Comparison of ENCODE assay signal across 20 cellular contexts in the genomic region with DNA sequence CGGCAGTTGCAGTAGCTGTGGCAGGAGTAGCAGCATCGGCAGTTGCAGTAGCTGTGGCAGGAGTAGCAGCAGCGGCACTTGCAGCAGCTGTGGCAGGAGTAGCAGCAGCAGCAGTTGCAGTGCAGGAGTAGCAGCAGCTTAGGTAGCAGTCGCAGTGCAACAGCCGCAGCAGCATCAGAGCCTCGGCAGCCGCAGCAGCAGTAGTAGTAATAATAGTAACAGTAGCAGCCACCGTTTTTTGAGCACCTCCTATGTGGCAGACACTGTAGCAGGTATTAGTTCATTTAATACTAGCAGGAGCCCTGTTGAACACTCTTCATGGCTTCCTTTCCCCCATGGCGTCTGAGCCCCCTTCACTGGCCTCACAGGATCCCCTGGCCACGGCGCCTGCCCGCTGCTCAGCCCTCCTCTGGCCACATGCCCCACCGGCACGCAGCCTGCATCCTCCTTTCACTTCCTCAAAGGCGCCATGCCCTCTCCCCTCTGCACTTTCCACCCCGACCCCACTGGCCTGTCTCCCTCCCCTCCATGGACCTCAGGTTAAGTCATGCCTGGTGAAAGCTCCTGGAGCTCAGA. TPM values are rescaled to one million over a fixed set of nuclear protein-coding genes. Genes with fewer than 3 reads are reported as not detected.
DNase-seq lines count a peak whose midpoint lies in the region; ATAC-seq and TF ChIP-seq lines count a peak whose summit lies in the region.
"Had no signal": no experiment of that assay in that cellular context is flagged by ENCODE, and none has a peak within 500 bp of the region (broad histone marks: within the 10 kb centered on the region; RNA-seq: fewer than 3 reads in every experiment).

No MANE protein-coding gene starts in this region.

- H3K4me1 Mint-ChIP-seq in activated B cell treated with CpG ODN at 0.5 μM for 24 hours, result peaks cover 31% of the 10 kb centered on the region
- peaks cover 29 to 32% of the 10 kb centered on the region in 2 donors for H3K4me1 Mint-ChIP-seq in stimulated activated naive B cell treated with anti-CD40 and anti-IgM and Interleukin-4, amounts not matched to agents 10 μg/mL and 1 μg/mL and 100 μg/mL, for 72 hours

- TF ChIP-seq CTCF in right atrium auricular region (IDR thresholded peaks at IDR 0.05), result no peak
- no peak for TF ChIP-seq CTCF in activated B cell treated with CpG ODN at 0.5 μM for 24 hours (IDR thresholded peaks at IDR 0.05)

- H3K4me3 Mint-ChIP-seq in activated B cell treated with CpG ODN at 0.5 μM for 24 hours, result peak overlapping the region; percentile 49
- H3K4me3 Mint-ChIP-seq in stimulated activated naive B cell treated with anti-CD40 and anti-IgM and Interleukin-4, amounts not matched to agents 10 μg/mL and 1 μg/mL and 100 μg/mL, for 72 hours, result peak overlapping the region; percentile 62 to 68
- H3K4me3 Mint-ChIP-seq: T-helper 1 cell treated with Interleukin-12 subunit alpha and Interleukin-12 subunit beta and Interleukin-4 antibody, amounts not matched to agents 30 μg/mL and 1 μg/mL, for 36 hours had no signal

- H3K27ac Mint-ChIP-seq in activated B cell treated with CpG ODN at 0.5 μM for 24 hours, result peak overlapping the region; percentile 43
- peak overlapping the region; percentile 9 for H3K27ac Mint-ChIP-seq in stimulated activated naive B cell treated with anti-CD40 and anti-IgM and Interleukin-4, amounts not matched to agents 10 μg/mL and 1 μg/mL and 100 μg/mL, for 72 hours
- H3K27ac Mint-ChIP-seq: T-helper 1 cell treated with Interleukin-12 subunit alpha and Interleukin-12 subunit beta and Interleukin-4 antibody, amounts not matched to agents 30 μg/mL and 1 μg/mL, for 36 hours had no signal

- H3K27ac ChIP-seq in right atrium auricular region, result no peak overlapping the region
- H3K27ac ChIP-seq: esophagus muscularis mucosa, ovary had no signal

- POLR2A ChIA-PET in activated B cell treated with CpG ODN at 0.5 μM for 24 hours (lab: Charles Lee), result interaction anchor here (1.1 to 2.9 kb wide), 6 partner anchors 20 to 79 kb away, joined by 4 to 17 read pairs (median 4); partner anchors contain the start of gene IRF4

- DNase-seq in Right ventricle myocardium inferior (ENCODE audit: missing footprints), result peak; percentile 68
- DNase-seq in right atrium auricular region (ENCODE audit: low spot score), result no peak
- DNase-seq in activated B cell treated with CpG ODN at 0.5 μM for 24 hours, result peak; percentile 37
- no peak for DNase-seq in stimulated activated naive B cell treated with anti-CD40 and anti-IgM and Interleukin-4, amounts not matched to agents 10 μg/mL and 1 μg/mL and 100 μg/mL, for 72 hours
- DNase-seq in NCI-H1105 (lab: John Stamatoyannopoulos, UW), result no peak
- no peak for DNase-seq in ureter (ENCODE audit: low spot score)
- DNase-seq in DMS79 (lab: John Stamatoyannopoulos, UW), result no peak
- DNase-seq: activated naive CD4-positive, alpha-beta T cell treated with Interleukin-2 at 50 U/mL for 16 hours; caudate nucleus; DMS53; hypothalamus; mesenchymal stem cell; NCI-H2171 treated with DMSO at 0.1 percent for 48 hours; PC-3; stimulated activated CD4-positive, alpha-beta T cell treated with anti-CD3 and anti-CD28 coated beads, Interleukin-15, amount 100 ng/mL, for 24 hours; stimulated activated CD8-positive, alpha-beta memory T cell treated with anti-CD3 and anti-CD28 coated beads, Interleukin-4, amount 100 ng/mL, for 48 hours had no signal

- peaks cover 5% of the 10 kb centered on the region for H3K27me3 Mint-ChIP-seq in activated B cell treated with CpG ODN at 0.5 μM for 24 hours
- peaks cover 8 to 11% of the 10 kb centered on the region in 2 donors for H3K27me3 Mint-ChIP-seq in stimulated activated naive B cell treated with anti-CD40 and anti-IgM and Interleukin-4, amounts not matched to agents 10 μg/mL and 1 μg/mL and 100 μg/mL, for 72 hours

- intact Hi-C loops in Right ventricle myocardium inferior (cut with DNase I) (no loop called here), activated B cell treated with CpG ODN at 0.5 μM for 24 hours (cut with micrococcal nuclease) (no loop called here)

- no peaks in the 10 kb centered on the region for H3K9me3 Mint-ChIP-seq in activated B cell treated with CpG ODN at 0.5 μM for 24 hours
- peaks cover 3 to 9% of the 10 kb centered on the region in 2 donors for H3K9me3 Mint-ChIP-seq in stimulated activated naive B cell treated with anti-CD40 and anti-IgM and Interleukin-4, amounts not matched to agents 10 μg/mL and 1 μg/mL and 100 μg/mL, for 72 hours

- H3K4me1 ChIP-seq in right atrium auricular region, result no peaks in the 10 kb centered on the region

- peak; percentile 14 for ATAC-seq in Right ventricle myocardium inferior
- peak; percentile 53 for ATAC-seq in HG02981 (IDR thresholded peaks at IDR 0.05; ENCODE audit: unreplicated experiment)
- peak; percentile 69 for ATAC-seq in activated B cell treated with CpG ODN at 0.5 μM for 24 hours (ENCODE audit: low read depth)
- peak; percentile 82 to 83 for ATAC-seq in stimulated activated naive B cell treated with anti-CD40 and anti-IgM and Interleukin-4, amounts not matched to agents 10 μg/mL and 1 μg/mL and 100 μg/mL, for 72 hours (replicated peaks)
- ATAC-seq: PC-3 had no signal

- peaks cover 0 to 5% of the 10 kb centered on the region in 2 donors for H3K27me3 ChIP-seq in right atrium auricular region
- H3K27me3 ChIP-seq: ovary had no signal

- no peaks in the 10 kb centered on the region for H3K36me3 Mint-ChIP-seq in activated B cell treated with CpG ODN at 0.5 μM for 24 hours (ENCODE audit: low read depth)
- H3K36me3 Mint-ChIP-seq in stimulated activated naive B cell treated with anti-CD40 and anti-IgM and Interleukin-4, amounts not matched to agents 10 μg/mL and 1 μg/mL and 100 μg/mL, for 72 hours, result peaks cover 4 to 5% of the 10 kb centered on the region in 2 donors

- no peaks in the 10 kb centered on the region for H3K36me3 ChIP-seq in right atrium auricular region
- H3K36me3 ChIP-seq: esophagus muscularis mucosa, ovary had no signal

- H3K9me3 ChIP-seq in right atrium auricular region, result no peaks in the 10 kb centered on the region
- H3K9me3 ChIP-seq: esophagus muscularis mucosa, ovary had no signal

- H3K4me3 ChIP-seq in right atrium auricular region, result no peak overlapping the region
- H3K4me3 ChIP-seq: esophagus muscularis mucosa, ovary had no signal

- CTCF ChIA-PET in activated B cell treated with CpG ODN at 0.5 μM for 24 hours (lab: Charles Lee), result interaction anchor here (0.7 to 1.4 kb wide), 2 partner anchors 35 to 146 kb away, joined by 3 read pairs; no protein-coding TSS in a partner anchor

RNA-seq across cellular contexts. Expression of gene IRF4, which starts 19.1 kb away (rescaled TPM):
- total RNA-seq in Right ventricle myocardium inferior, result 0.68 TPM
- total RNA-seq in right atrium auricular region, result 1 to 10 TPM in 1 of 2 donors, under 1 TPM in 1; 0.15 to 1.1 TPM
- 417 and 426 TPM in 2 replicates for total RNA-seq in activated B cell treated with CpG ODN at 0.5 μM for 24 hours
- total RNA-seq in ureter, result 12.1 TPM

Comparison
In these comparisons a context has a peak if more than half of its experiments do, and no peak if none do; other contexts are left out.
1. DNase-seq: peak in Right ventricle myocardium inferior (single experiment) and activated B cell treated with CpG ODN at 0.5 μM for 24 hours (single experiment); none in right atrium auricular region (single experiment), stimulated activated naive B cell treated with anti-CD40 and anti-IgM and Interleukin-4, amounts not matched to agents 10 μg/mL and 1 μg/mL and 100 μg/mL, for 72 hours (single experiment), NCI-H1105 (single experiment), ureter (single experiment) and DMS79 (single experiment).
2. ATAC-seq: peak in every context shown above with its lines; median percentile 82 in stimulated activated naive B cell treated with anti-CD40 and anti-IgM and Interleukin-4, amounts not matched to agents 10 μg/mL and 1 μg/mL and 100 μg/mL, for 72 hours; 69 in activated B cell treated with CpG ODN at 0.5 μM for 24 hours; 53 in HG02981; 14 in Right ventricle myocardium inferior.
3. RNA of gene IRF4, which starts 19.1 kb away (total RNA-seq): 417 to 426 TPM in activated B cell treated with CpG ODN at 0.5 μM for 24 hours; 12.1 TPM in ureter (single experiment), 0.15 to 1.1 TPM in right atrium auricular region and 0.68 TPM in Right ventricle myocardium inferior (single experiment); every median in the first group is over 10 times any median in the second.